ENCODE assay signal across 1 cellular context in the genomic region with DNA sequence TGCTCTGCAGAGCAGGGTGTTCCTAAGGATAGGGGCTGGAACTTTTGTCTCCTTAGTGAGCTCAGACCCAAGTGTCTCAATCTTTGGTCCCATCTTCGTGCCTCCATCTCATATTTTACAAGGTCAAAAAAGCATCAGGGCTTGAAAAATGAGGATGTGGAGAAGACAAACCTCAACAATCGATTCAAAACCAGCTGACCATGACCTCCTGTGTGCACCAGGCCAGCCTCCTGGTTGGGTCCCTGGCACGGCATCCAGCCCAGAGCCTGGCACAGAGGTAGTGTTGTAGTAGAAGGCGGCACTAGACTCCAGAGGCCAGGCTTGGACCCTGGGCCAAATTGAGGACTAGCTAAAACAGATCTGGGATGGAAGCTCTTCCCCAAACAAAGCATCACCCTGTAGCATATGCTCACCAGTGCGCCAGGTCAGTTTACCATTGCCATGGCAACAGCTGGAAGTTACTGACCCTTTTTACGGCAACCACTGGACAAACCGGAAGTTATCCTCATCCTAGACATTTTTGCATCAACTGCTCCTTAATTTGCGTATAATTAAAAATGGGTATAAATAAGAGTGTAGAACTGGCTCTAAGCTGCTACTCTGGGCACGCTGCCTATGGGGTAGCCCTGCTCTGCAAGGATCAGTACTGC.
TF ChIP-seq lines count a peak whose summit lies in the region.

No MANE protein-coding gene starts in this region.

TF ChIP-seq in H1, 55 proteins besides CTCF, POLR2A, EP300 and RAD21:
- TF ChIP-seq CEBPB (IDR thresholded peaks at IDR 0.05; ENCODE audit: low read depth, low read length) (no peak), CREB1 (IDR thresholded peaks at IDR 0.05) (no peak), RFX5 (IDR thresholded peaks at IDR 0.05; ENCODE audit: borderline replicate concordance, low read depth, low read length) (no peak), TAF1 (IDR thresholded peaks at IDR 0.05; ENCODE audit: low read depth, low read length) (no peak), HDAC6 (IDR thresholded peaks at IDR 0.05; ENCODE audit: low read depth, low read length) (no peak), SP4 (IDR thresholded peaks at IDR 0.05; ENCODE audit: low read length) (no peak)
TF ChIP-seq in H1: peak in this region for 0.
